Comparison of ENCODE assay signal across 30 cellular contexts in genomic region chr3:116111765-116112164, GRCh38.
"Had no signal": no experiment of that assay in that cellular context is flagged by ENCODE, and none has a peak within 500 bp of the region (broad histone marks: within the 10 kb centered on the region; RNA-seq: fewer than 3 reads in every experiment).

No MANE protein-coding gene starts in this region.

- H3K4me2 ChIP-seq: KMS-11 had no signal

- H3K27ac ChIP-seq: brain microvascular endothelial cell, cardiac muscle cell, KMS-11, SJCRH30, VCaP had no signal

- H3K27ac Mint-ChIP-seq: activated CD4-positive, alpha-beta T cell treated with anti-CD3 and anti-CD28 coated beads for 36 hours; activated CD8-positive, alpha-beta T cell treated with anti-CD3 and anti-CD28 coated beads for 36 hours; activated naive CD4-positive, alpha-beta T cell treated with anti-CD3 and anti-CD28 coated beads, Interleukin-2, amount 10 ng/mL, durations not matched to agents 7 days and 5 days; activated naive CD8-positive, alpha-beta T cell treated with anti-CD3 and anti-CD28 coated beads for 36 hours; activated T-cell treated with anti-CD3 and anti-CD28 coated beads, Interleukin-2, amount 50 U/mL, for 72 hours; activated T-helper 2 cell treated with anti-CD3 and anti-CD28 coated beads, Interferon-gamma antibody, Interleukin-2, Interleukin-4, amounts not matched to agents 10 μg/mL and 5 μg/mL and 100 μg/mL, durations not matched to agents 14 hours and 24 hours and 36 hours; T-cell had no signal

- H3K4me3 ChIP-seq: cardiac muscle cell, MG63, SJCRH30 had no signal

- H3K27me3 Mint-ChIP-seq: activated CD4-positive, alpha-beta T cell treated with anti-CD3 and anti-CD28 coated beads for 36 hours; activated CD8-positive, alpha-beta T cell treated with anti-CD3 and anti-CD28 coated beads for 36 hours; activated naive CD4-positive, alpha-beta T cell treated with anti-CD3 and anti-CD28 coated beads, Interleukin-2, amount 10 ng/mL, durations not matched to agents 7 days and 5 days; activated naive CD8-positive, alpha-beta T cell treated with anti-CD3 and anti-CD28 coated beads for 36 hours; T-cell had no signal

- ATAC-seq: activated CD4-positive, alpha-beta T cell treated with anti-CD3 and anti-CD28 coated beads for 36 hours; activated CD8-positive, alpha-beta T cell treated with anti-CD3 and anti-CD28 coated beads for 36 hours; activated T-cell treated with anti-CD3 and anti-CD28 coated beads, Interleukin-2, amount 50 U/mL, for 72 hours; HepG2; Panc1; Right ventricle myocardium inferior; T-cell had no signal

- H3K4me3 Mint-ChIP-seq: activated CD4-positive, alpha-beta T cell treated with anti-CD3 and anti-CD28 coated beads for 36 hours; activated CD8-positive, alpha-beta T cell treated with anti-CD3 and anti-CD28 coated beads for 36 hours; activated naive CD4-positive, alpha-beta T cell treated with anti-CD3 and anti-CD28 coated beads, Interleukin-2, amount 10 ng/mL, durations not matched to agents 7 days and 5 days; activated naive CD8-positive, alpha-beta T cell treated with anti-CD3 and anti-CD28 coated beads for 36 hours; activated T-cell treated with anti-CD3 and anti-CD28 coated beads, Interleukin-2, amount 50 U/mL, for 72 hours; T-cell had no signal

- H3K36me3 ChIP-seq: brain microvascular endothelial cell, cardiac muscle cell, MG63, SJCRH30 had no signal

- H3K9ac ChIP-seq: KMS-11 had no signal

- H3K27me3 ChIP-seq: brain microvascular endothelial cell, cardiac muscle cell, MG63, SJCRH30 had no signal

- H3K4me1 Mint-ChIP-seq: activated CD4-positive, alpha-beta T cell treated with anti-CD3 and anti-CD28 coated beads for 36 hours; activated naive CD4-positive, alpha-beta T cell treated with anti-CD3 and anti-CD28 coated beads, Interleukin-2, amount 10 ng/mL, durations not matched to agents 7 days and 5 days; activated naive CD8-positive, alpha-beta T cell treated with anti-CD3 and anti-CD28 coated beads for 36 hours; T-cell had no signal

- DNase-seq: activated CD4-positive, alpha-beta T cell treated with anti-CD3 and anti-CD28 coated beads for 36 hours; activated CD4-positive, alpha-beta T cell treated with anti-CD3 and anti-CD28 coated beads, Interleukin-2, amount 50 U/mL, for 1 hour; activated CD8-positive, alpha-beta memory T cell treated with anti-CD3 and anti-CD28 coated beads, Interleukin-2, amount 50 U/mL, for 4 hours; activated CD8-positive, alpha-beta T cell treated with anti-CD3 and anti-CD28 coated beads for 36 hours; activated gamma-delta T cell treated with Interleukin-2 at 50 U/mL for 16 hours; activated naive CD4-positive, alpha-beta T cell treated with anti-CD3 and anti-CD28 coated beads, Interleukin-2, amount 10 ng/mL, durations not matched to agents 7 days and 5 days; activated naive CD8-positive, alpha-beta T cell treated with anti-CD3 and anti-CD28 coated beads for 36 hours; activated T-cell treated with anti-CD3 and anti-CD28 coated beads, Interleukin-2, amount 50 U/mL, for 72 hours; brain microvascular endothelial cell; cerebellar nuclear complex; MG63; MV-4-11; NCI-H1092 treated with DMSO at 0.1 percent for 48 hours; NCI-H1436 treated with DMSO at 0.1 percent for 48 hours; NCI-H187; NCI-H2081 treated with DMSO at 0.1 percent for 48 hours; NCI-H345; NCI-H510A; NK-92 treated with Interleukin-12 subunit alpha and Interleukin-12 subunit beta, amount 100 ng/mL, for 24 hours; OCI-M1; RPMI8226; SJCRH30; T-cell had no signal

- H3K4me1 ChIP-seq: SJCRH30 had no signal

- H3K9me3 Mint-ChIP-seq: activated naive CD4-positive, alpha-beta T cell treated with anti-CD3 and anti-CD28 coated beads, Interleukin-2, amount 10 ng/mL, durations not matched to agents 7 days and 5 days; activated naive CD8-positive, alpha-beta T cell treated with anti-CD3 and anti-CD28 coated beads for 36 hours; activated T-cell treated with anti-CD3 and anti-CD28 coated beads, Interleukin-2, amount 50 U/mL, for 72 hours; activated T-helper 2 cell treated with anti-CD3 and anti-CD28 coated beads, Interferon-gamma antibody, Interleukin-2, Interleukin-4, amounts not matched to agents 10 μg/mL and 5 μg/mL and 100 μg/mL, durations not matched to agents 14 hours and 24 hours and 36 hours; T-cell had no signal

- H3K36me3 Mint-ChIP-seq: activated naive CD4-positive, alpha-beta T cell treated with anti-CD3 and anti-CD28 coated beads, Interleukin-2, amount 10 ng/mL, durations not matched to agents 7 days and 5 days; activated naive CD8-positive, alpha-beta T cell treated with anti-CD3 and anti-CD28 coated beads for 36 hours; T-cell had no signal
